ENCODE assay signal across 8 cellular contexts in the genomic region with DNA sequence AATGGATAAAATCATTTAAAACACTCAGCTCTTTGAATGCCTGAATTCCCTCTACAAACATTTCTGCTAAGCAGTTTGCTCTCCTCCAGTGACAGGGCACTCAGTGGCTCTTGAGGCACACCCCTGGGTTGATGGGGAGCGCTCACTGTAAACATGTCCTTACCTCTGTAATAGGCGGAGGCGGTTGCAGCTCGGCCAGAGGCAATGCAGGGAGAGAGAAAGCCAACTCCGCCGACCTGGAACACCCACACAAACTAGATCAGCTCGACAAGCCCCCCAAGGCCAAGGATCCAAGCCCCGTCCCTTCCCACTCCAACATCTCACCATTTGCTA. TPM values are rescaled to one million over a fixed set of nuclear protein-coding genes. Genes with fewer than 3 reads are reported as not detected.
A peak's percentile ranks its signal among the peaks of the same experiment; 100 is the strongest.
DNase-seq lines count a peak whose midpoint lies in the region; ATAC-seq and TF ChIP-seq lines count a peak whose summit lies in the region.

No MANE protein-coding gene starts in this region.

- no peak for TF ChIP-seq CTCF in WERI-Rb-1 (IDR thresholded peaks at IDR 0.05; ENCODE audit: low read depth, low read length)
- no peak for TF ChIP-seq CTCF in glutamatergic neuron (IDR thresholded peaks at IDR 0.05; ENCODE audit: partially characterized antibody, unreplicated experiment)

- H3K27me3 ChIP-seq in WERI-Rb-1 (ENCODE audit: insufficient read depth, low read depth, severe bottlenecking) (no peaks in the 10 kb centered on the region), rectal smooth muscle tissue (ENCODE audit: control insufficient read depth, insufficient read depth, low read length) (no peaks in the 10 kb centered on the region)

- DNase-seq in activated naive CD4-positive, alpha-beta T cell treated with Interleukin-2 at 50 U/mL for 16 hours: no peak
- DNase-seq in WERI-Rb-1: peak; percentile 12
- no peak for DNase-seq in glutamatergic neuron
- no peak for DNase-seq in SW 1271 (lab: John Stamatoyannopoulos, UW)
- DNase-seq in mucosa of gallbladder (ENCODE audit: low spot score): no peak

- peak overlapping the region; percentile 82 for H3K27ac ChIP-seq in WERI-Rb-1
- peak overlapping the region; percentile 86 for H3K27ac ChIP-seq in rectal smooth muscle tissue (ENCODE audit: low read depth, low read length)

- H3K36me3 ChIP-seq in WERI-Rb-1 (peaks cover 26% of the 10 kb centered on the region), rectal smooth muscle tissue (ENCODE audit: control insufficient read depth, insufficient read depth, low read length) (no peaks in the 10 kb centered on the region)

- H3K9me3 Mint-ChIP-seq in activated naive CD4-positive, alpha-beta T cell treated with anti-CD3 and anti-CD28 coated beads, Interleukin-2, amount 50 U/mL, for 24 hours: no peaks in the 10 kb centered on the region
- H3K9me3 Mint-ChIP-seq in glutamatergic neuron (ENCODE audit: unreplicated experiment): no peaks in the 10 kb centered on the region

- H3K4me3 ChIP-seq in WERI-Rb-1 (ENCODE audit: low read depth, low read length) (peak overlapping the region; percentile 96), rectal smooth muscle tissue (ENCODE audit: low read length) (peak overlapping the region; percentile 100)

- H3K27me3 Mint-ChIP-seq in activated naive CD4-positive, alpha-beta T cell treated with anti-CD3 and anti-CD28 coated beads, Interleukin-2, amount 50 U/mL, for 24 hours: no peaks in the 10 kb centered on the region
- peaks cover 4% of the 10 kb centered on the region for H3K27me3 Mint-ChIP-seq in glutamatergic neuron (ENCODE audit: unreplicated experiment)

- H3K36me3 Mint-ChIP-seq in activated naive CD4-positive, alpha-beta T cell treated with anti-CD3 and anti-CD28 coated beads, Interleukin-2, amount 50 U/mL, for 24 hours: peaks cover 8% of the 10 kb centered on the region
- H3K36me3 Mint-ChIP-seq in glutamatergic neuron (ENCODE audit: unreplicated experiment): no peaks in the 10 kb centered on the region

- peak; percentile 11 for ATAC-seq in HG02973 (IDR thresholded peaks at IDR 0.05; ENCODE audit: unreplicated experiment)

- peak overlapping the region; percentile 98 for H3K27ac Mint-ChIP-seq in activated naive CD4-positive, alpha-beta T cell treated with anti-CD3 and anti-CD28 coated beads, Interleukin-2, amount 50 U/mL, for 24 hours
- peak overlapping the region; percentile 96 for H3K27ac Mint-ChIP-seq in glutamatergic neuron (ENCODE audit: unreplicated experiment)

- H3K9me3 ChIP-seq in WERI-Rb-1 (ENCODE audit: severe bottlenecking): no peaks in the 10 kb centered on the region

- peak overlapping the region; percentile 98 for H3K4me3 Mint-ChIP-seq in activated naive CD4-positive, alpha-beta T cell treated with anti-CD3 and anti-CD28 coated beads, Interleukin-2, amount 50 U/mL, for 24 hours
- H3K4me3 Mint-ChIP-seq in glutamatergic neuron (ENCODE audit: unreplicated experiment): peak overlapping the region; percentile 100

- peaks cover 31% of the 10 kb centered on the region for H3K4me1 Mint-ChIP-seq in activated naive CD4-positive, alpha-beta T cell treated with anti-CD3 and anti-CD28 coated beads, Interleukin-2, amount 50 U/mL, for 24 hours
- H3K4me1 Mint-ChIP-seq in glutamatergic neuron (ENCODE audit: low read depth, unreplicated experiment): peaks cover 2% of the 10 kb centered on the region

- peak overlapping the region; percentile 92 for H3K9ac ChIP-seq in rectal smooth muscle tissue (ENCODE audit: low read length)

- peaks cover 3% of the 10 kb centered on the region for H3K4me1 ChIP-seq in rectal smooth muscle tissue (ENCODE audit: control insufficient read depth, insufficient read depth, low read length)

RNA-seq across cellular contexts. Expression of a gene that starts 0.3 kb away (rescaled TPM):
- total RNA-seq in glutamatergic neuron (ENCODE audit: unreplicated experiment): 28.9 TPM
- total RNA-seq in mucosa of gallbladder: 21.8 TPM

RNA-seq across cellular contexts. Expression of a gene that starts 33.9 kb away (rescaled TPM):
- total RNA-seq in glutamatergic neuron (ENCODE audit: unreplicated experiment) (8.7 TPM), mucosa of gallbladder (1.5 TPM)

RNA-seq across cellular contexts. Expression of a gene that starts 34.4 kb away (rescaled TPM):
- total RNA-seq in glutamatergic neuron (ENCODE audit: unreplicated experiment) (62.3 TPM), mucosa of gallbladder (55.7 TPM)
